In the genomic region with DNA sequence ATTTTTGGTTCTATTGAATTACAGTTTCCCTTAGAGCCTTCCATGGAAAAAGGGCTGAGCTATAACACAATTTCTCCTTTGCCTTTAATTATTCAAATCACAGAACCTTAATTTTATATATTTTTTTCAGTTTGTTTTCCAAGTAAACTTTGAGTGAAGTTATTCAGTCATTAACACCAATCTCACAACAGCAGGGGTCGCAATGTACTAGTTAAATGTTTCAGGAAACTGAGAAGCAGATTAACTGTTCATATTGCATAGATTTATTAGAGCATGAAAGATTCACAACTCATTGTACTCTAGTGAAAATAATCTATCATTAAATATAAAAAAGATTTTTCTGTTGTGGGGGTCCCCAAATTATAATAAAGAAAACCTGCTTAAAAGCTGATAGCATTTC, we compare ENCODE assay signal across 9 cellular contexts.
DNase-seq lines count a peak whose midpoint lies in the region; ATAC-seq, FAIRE-seq and TF ChIP-seq lines count a peak whose summit lies in the region.
"Had no signal": no experiment of that assay in that cellular context is flagged by ENCODE, and none has a peak within 500 bp of the region (broad histone marks: within the 10 kb centered on the region; RNA-seq: fewer than 3 reads in every experiment).

No MANE protein-coding gene starts in this region.

- 0% methylated on average over 1 of the region's 1 CpG for WGBS in K562 (ENCODE audit: insufficient coverage, low coverage, missing lambda C conversion rate)

- peaks cover 12% of the 10 kb centered on the region for H3K36me3 Mint-ChIP-seq in nephron progenitor cell (ENCODE audit: low read depth)

- H3K4me3 ChIP-seq in NB4 (ENCODE audit: low read depth, low read length) (no peak overlapping the region), K562 (no peak overlapping the region)

- POLR2A ChIA-PET in K562 (lab: Yijun Ruan, JAX), result no interaction called here

- H3K27ac Mint-ChIP-seq in nephron progenitor cell, result no peak overlapping the region

- H2AFZ ChIP-seq in K562 (ENCODE audit: low read depth, low read length), result no peak overlapping the region

- H3K27me3 ChIP-seq in K562 (ENCODE audit: control insufficient read depth in 2 of 2, insufficient read depth in 2 of 2, low read length in 2 of 2), result no peaks in the 10 kb centered on the region

- H3K4me1 ChIP-seq in K562 (replicated peaks in 1 of 2; ENCODE audit: control insufficient read depth in 2 of 2, insufficient read depth in 2 of 2, low read length in 2 of 2), result no peaks in the 10 kb centered on the region

- H3K9me3 Mint-ChIP-seq in nephron progenitor cell, result no peaks in the 10 kb centered on the region

- no peaks in the 10 kb centered on the region for H3K9me3 ChIP-seq in K562 (replicated peaks; ENCODE audit: control insufficient read depth, insufficient read depth, low read depth, low read length)

- H3K27ac ChIP-seq in K562 (ENCODE audit: extremely low read depth, low read depth, low read length), result no peak overlapping the region

- H3K4me3 Mint-ChIP-seq in nephron progenitor cell, result no peak overlapping the region
- H3K4me3 Mint-ChIP-seq: CD4-positive, alpha-beta memory T cell had no signal

- ATAC-seq in K562, result peak; percentile 53; the same call in 2 of the 3 replicates
- no peak for ATAC-seq in HG03571 (IDR thresholded peaks at IDR 0.05; ENCODE audit: unreplicated experiment)

- no peaks in the 10 kb centered on the region for H3K79me2 ChIP-seq in K562 (ENCODE audit: control insufficient read depth, insufficient read depth, low read length)

- H4K20me1 ChIP-seq in K562 (replicated peaks; ENCODE audit: control insufficient read depth, insufficient read depth, low read length), result no peaks in the 10 kb centered on the region

- no peaks in the 10 kb centered on the region for H3K9me1 ChIP-seq in K562 (ENCODE audit: control insufficient read depth, insufficient read depth, low read length)

- no peak overlapping the region for H3K9ac ChIP-seq in K562 (ENCODE audit: insufficient read depth in 1 of 2, low read depth in 2 of 2, low read length in 2 of 2)

- H3K36me3 ChIP-seq in K562 (ENCODE audit: control insufficient read depth, insufficient read depth, low read length), result no peaks in the 10 kb centered on the region

- TF ChIP-seq POLR2A in NB4 (IDR thresholded peaks at IDR 0.05; ENCODE audit: extremely low read depth, insufficient read length), result no peak
- no peak for TF ChIP-seq POLR2A in K562 (conservative IDR thresholded peaks at IDR 0.05)
- no peak for TF ChIP-seq POLR2A in H54 (IDR thresholded peaks at IDR 0.05; ENCODE audit: low read depth, low read length)

- TF ChIP-seq RAD21 in K562 (CRISPR knock-in tag; conservative IDR thresholded peaks at IDR 0.05 in 1 of 2, IDR thresholded peaks at IDR 0.05 in 1 of 2), result peak; percentile 88 to 90

- no peak overlapping the region for H3K4me2 ChIP-seq in K562 (ENCODE audit: insufficient read depth, low read length)

- no TSS peak for BruUV-seq in K562 (replicated peaks; lab: Mats Ljungman, UMichigan)

- CTCF ChIA-PET in K562 (lab: Yijun Ruan, JAX; ENCODE audit: low intra/inter-chr PET ratio), result interaction anchor here (1.6 kb wide), 1 partner anchor 64 kb away, joined by 3 read pairs; a partner anchor contains a TSS

- H3K4me1 Mint-ChIP-seq in nephron progenitor cell, result no peaks in the 10 kb centered on the region

- no peak for TF ChIP-seq EP300 in K562 (IDR thresholded peaks at IDR 0.05; ENCODE audit: low read length)

- in situ Hi-C loops in K562 (cut with MboI), result no loop called here

- DNase-seq in NCI-H2107 treated with DMSO at 0.1 percent for 48 hours (lab: John Stamatoyannopoulos, UW; ENCODE audit: unreplicated experiment) (peak; percentile 6), NCI-H2107 (lab: John Stamatoyannopoulos, UW) (no peak), NB4 (ENCODE audit: low read depth) (peak; percentile 34), K562 (ENCODE audit: extremely low read depth in 1 of 4, low spot score in 3 of 4) (peak in 3 of 4 experiments; percentile 9 to 73 (median 14)), nephron progenitor cell (peak; percentile 9), amygdala (lab: John Stamatoyannopoulos, UW) (no peak), H54 (ENCODE audit: insufficient read length, low spot score) (no peak)

- intact Hi-C loops in K562 (cut with micrococcal nuclease), result loop anchor here (2.0 to 10.0 kb wide), 4 partner anchors 57 to 918 kb away; no protein-coding TSS in a partner anchor

- TF ChIP-seq CTCF in NB4 (IDR thresholded peaks at IDR 0.05; ENCODE audit: low read depth, low read length), result no peak
- TF ChIP-seq CTCF in K562 (IDR thresholded peaks at IDR 0.05 in 2 of 3, conservative IDR thresholded peaks at IDR 0.05 in 1 of 3; ENCODE audit: insufficient read depth in 2 of 3, low read depth in 1 of 3, low read length in 3 of 3), result peak in 2 of 3 experiments; percentile 30 to 72; a peak in 3 of 6 replicates
- peak; percentile 45 for TF ChIP-seq CTCF in nephron progenitor cell (IDR thresholded peaks at IDR 0.05)

- H3K27me3 Mint-ChIP-seq in nephron progenitor cell (ENCODE audit: low read depth, poor library complexity), result no peaks in the 10 kb centered on the region
- H3K27me3 Mint-ChIP-seq: CD4-positive, alpha-beta memory T cell had no signal

- FAIRE-seq in K562 (lab: Jason Lieb, UNC) (peak; percentile 40), H54 (lab: Jason Lieb, UNC) (no peak)

TF ChIP-seq in K562, 482 proteins besides CTCF, POLR2A, EP300 and RAD21 (continues in another document):
- peak; percentile 71 for TF ChIP-seq SMC3 (conservative IDR thresholded peaks at IDR 0.05; ENCODE audit: insufficient read depth, low read depth, low read length)
- no peak for TF ChIP-seq HNRNPL (IDR thresholded peaks at IDR 0.05; ENCODE audit: low read depth, low read length)
- no peak for TF ChIP-seq POLR2AphosphoS5 (IDR thresholded peaks at IDR 0.05; ENCODE audit: control insufficient read depth, insufficient read depth, low read depth, low read length)
- no peak for TF ChIP-seq SETDB1 (IDR thresholded peaks at IDR 0.05; ENCODE audit: low read length)
- TF ChIP-seq CHD4 (IDR thresholded peaks at IDR 0.05; ENCODE audit: insufficient read depth, insufficient replicate concordance, low read depth, low read length, poor library complexity, severe bottlenecking), result no peak
- TF ChIP-seq, protein P1, sequence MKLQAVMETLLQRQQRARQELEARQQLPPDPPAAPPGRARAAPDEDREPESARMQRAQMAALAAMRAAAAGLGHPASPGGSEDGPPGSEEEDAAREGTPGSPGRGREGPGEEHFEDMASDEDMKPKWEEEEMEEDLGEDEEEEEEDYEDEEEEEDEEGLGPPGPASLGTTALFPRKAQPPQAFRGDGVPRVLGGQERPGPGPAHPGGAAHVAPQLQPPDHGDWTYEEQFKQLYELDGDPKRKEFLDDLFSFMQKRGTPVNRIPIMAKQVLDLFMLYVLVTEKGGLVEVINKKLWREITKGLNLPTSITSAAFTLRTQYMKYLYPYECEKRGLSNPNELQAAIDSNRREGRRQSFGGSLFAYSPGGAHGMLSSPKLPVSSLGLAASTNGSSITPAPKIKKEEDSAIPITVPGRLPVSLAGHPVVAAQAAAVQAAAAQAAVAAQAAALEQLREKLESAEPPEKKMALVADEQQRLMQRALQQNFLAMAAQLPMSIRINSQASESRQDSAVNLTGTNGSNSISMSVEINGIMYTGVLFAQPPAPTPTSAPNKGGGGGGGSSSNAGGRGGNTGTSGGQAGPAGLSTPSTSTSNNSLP (IDR thresholded peaks at IDR 0.05; ENCODE audit: borderline replicate concordance, low read depth, low read length), result no peak
- no peak for TF ChIP-seq MTF1 (CRISPR knock-in tag; IDR thresholded peaks at IDR 0.05; ENCODE audit: borderline replicate concordance)
- no peak for TF ChIP-seq TEAD1 (CRISPR knock-in tag; IDR thresholded peaks at IDR 0.05)
- TF ChIP-seq CEBPG (CRISPR knock-in tag; IDR thresholded peaks at IDR 0.05), result no peak
- no peak for TF ChIP-seq CEBPG (tag; conservative IDR thresholded peaks at IDR 0.05 in 1 of 2, IDR thresholded peaks at IDR 0.05 in 1 of 2)
- no peak for TF ChIP-seq SIRT6 (IDR thresholded peaks at IDR 0.05; ENCODE audit: low read depth, low read length)
- TF ChIP-seq SNRNP70 (optimal IDR thresholded peaks at IDR 0.05; ENCODE audit: low read depth, low read length), result no peak
- no peak for TF ChIP-seq ZSCAN32 (CRISPR knock-in tag; IDR thresholded peaks at IDR 0.05)
- TF ChIP-seq, protein P2, sequence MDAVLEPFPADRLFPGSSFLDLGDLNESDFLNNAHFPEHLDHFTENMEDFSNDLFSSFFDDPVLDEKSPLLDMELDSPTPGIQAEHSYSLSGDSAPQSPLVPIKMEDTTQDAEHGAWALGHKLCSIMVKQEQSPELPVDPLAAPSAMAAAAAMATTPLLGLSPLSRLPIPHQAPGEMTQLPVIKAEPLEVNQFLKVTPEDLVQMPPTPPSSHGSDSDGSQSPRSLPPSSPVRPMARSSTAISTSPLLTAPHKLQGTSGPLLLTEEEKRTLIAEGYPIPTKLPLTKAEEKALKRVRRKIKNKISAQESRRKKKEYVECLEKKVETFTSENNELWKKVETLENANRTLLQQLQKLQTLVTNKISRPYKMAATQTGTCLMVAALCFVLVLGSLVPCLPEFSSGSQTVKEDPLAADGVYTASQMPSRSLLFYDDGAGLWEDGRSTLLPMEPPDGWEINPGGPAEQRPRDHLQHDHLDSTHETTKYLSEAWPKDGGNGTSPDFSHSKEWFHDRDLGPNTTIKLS (IDR thresholded peaks at IDR 0.05; ENCODE audit: borderline replicate concordance, low read depth), result no peak
- no peak for TF ChIP-seq MTA1 (IDR thresholded peaks at IDR 0.05; ENCODE audit: borderline replicate concordance)
- TF ChIP-seq, protein P3, sequence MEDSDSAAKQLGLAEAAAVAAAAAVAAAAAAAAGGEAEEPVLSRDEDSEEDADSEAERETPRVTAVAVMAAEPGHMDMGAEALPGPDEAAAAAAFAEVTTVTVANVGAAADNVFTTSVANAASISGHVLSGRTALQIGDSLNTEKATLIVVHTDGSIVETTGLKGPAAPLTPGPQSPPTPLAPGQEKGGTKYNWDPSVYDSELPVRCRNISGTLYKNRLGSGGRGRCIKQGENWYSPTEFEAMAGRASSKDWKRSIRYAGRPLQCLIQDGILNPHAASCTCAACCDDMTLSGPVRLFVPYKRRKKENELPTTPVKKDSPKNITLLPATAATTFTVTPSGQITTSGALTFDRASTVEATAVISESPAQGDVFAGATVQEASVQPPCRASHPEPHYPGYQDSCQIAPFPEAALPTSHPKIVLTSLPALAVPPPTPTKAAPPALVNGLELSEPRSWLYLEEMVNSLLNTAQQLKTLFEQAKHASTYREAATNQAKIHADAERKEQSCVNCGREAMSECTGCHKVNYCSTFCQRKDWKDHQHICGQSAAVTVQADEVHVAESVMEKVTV (CRISPR knock-in tag; IDR thresholded peaks at IDR 0.05), result peak; percentile 78
- TF ChIP-seq ZBTB8A (IDR thresholded peaks at IDR 0.05; ENCODE audit: partially characterized antibody), result no peak

Comparison
In these comparisons a context has a peak if more than half of its experiments do, and no peak if none do; other contexts are left out.
1. DNase-seq: peak in NCI-H2107 treated with DMSO at 0.1 percent for 48 hours (single experiment), NB4 (single experiment), K562 (3 of 4) and nephron progenitor cell (single experiment); none in NCI-H2107 (single experiment), amygdala (0 of 56) and H54 (single experiment).